ENCODE assay signal across 7 cellular contexts in genomic region chr21:38806942-38807284, GRCh38. TPM values are rescaled to one million over a fixed set of nuclear protein-coding genes. Genes with fewer than 3 reads are reported as not detected.
A peak's percentile ranks its signal among the peaks of the same experiment; 100 is the strongest.
DNase-seq lines count a peak whose midpoint lies in the region; ATAC-seq and TF ChIP-seq lines count a peak whose summit lies in the region.

No MANE protein-coding gene starts in this region.

- peak overlapping the region; percentile 1 for H3K27ac Mint-ChIP-seq in chondrocyte (ENCODE audit: unreplicated experiment)

- peaks cover 7% of the 10 kb centered on the region for H3K36me3 Mint-ChIP-seq in chondrocyte (ENCODE audit: low read depth)

- H2AFZ ChIP-seq in GM23248 (peak overlapping the region; percentile 88), OCI-LY1 (ENCODE audit: low read length) (no peak overlapping the region)

- in situ Hi-C loops in GM23248 (cut with MboI), result loop anchor here (10.0 kb wide), 2 partner anchors 72 to 318 kb away; no protein-coding TSS in a partner anchor

- H3K4me2 ChIP-seq in GM23248 (ENCODE audit: unreplicated experiment) (peak overlapping the region; percentile 88), OCI-LY1 (ENCODE audit: low read length) (peak overlapping the region; percentile 72)

- peak overlapping the region; percentile 84 for H3K9ac ChIP-seq in GM23248
- peak overlapping the region; percentile 70 for H3K9ac ChIP-seq in OCI-LY1 (ENCODE audit: low read length)
- H3K9ac ChIP-seq in muscle layer of colon (ENCODE audit: low read length), result peak overlapping the region; percentile 76

- no peak for ATAC-seq in GM21717 (IDR thresholded peaks at IDR 0.05; ENCODE audit: unreplicated experiment)

- H3K4me3 ChIP-seq in GM23248, result peak overlapping the region; percentile 82
- H3K4me3 ChIP-seq in OCI-LY1 (ENCODE audit: low read depth, low read length, poor library complexity, severe bottlenecking), result peak overlapping the region; percentile 77
- H3K4me3 ChIP-seq in muscle layer of colon (ENCODE audit: low read depth in 1 of 2, low read length in 2 of 2), result peak overlapping the region; percentile 79 to 86

- H3K9me3 ChIP-seq in GM23248 (ENCODE audit: low read depth), result no peaks in the 10 kb centered on the region
- peaks cover 3% of the 10 kb centered on the region for H3K9me3 ChIP-seq in OCI-LY1 (ENCODE audit: low read length)
- no peaks in the 10 kb centered on the region for H3K9me3 ChIP-seq in muscle layer of colon (ENCODE audit: low read length)

- no peaks in the 10 kb centered on the region for H4K20me1 ChIP-seq in GM23248 (ENCODE audit: insufficient read depth)
- no peaks in the 10 kb centered on the region for H4K20me1 ChIP-seq in OCI-LY1 (ENCODE audit: insufficient read depth, low read length)

- peaks cover 24% of the 10 kb centered on the region for H3K4me1 ChIP-seq in GM23248 (ENCODE audit: insufficient read depth)
- H3K4me1 ChIP-seq in OCI-LY1 (ENCODE audit: insufficient read depth, low read length, severe bottlenecking), result peaks cover 14% of the 10 kb centered on the region
- peaks cover 37% of the 10 kb centered on the region for H3K4me1 ChIP-seq in muscle layer of colon (ENCODE audit: insufficient read depth, low read length)

- H3K9me3 Mint-ChIP-seq in chondrocyte (ENCODE audit: low read depth), result no peaks in the 10 kb centered on the region

- peaks cover 33% of the 10 kb centered on the region for H3K4me1 Mint-ChIP-seq in chondrocyte (ENCODE audit: low read depth)

- H3F3A ChIP-seq in GM23248 (ENCODE audit: insufficient read depth), result peaks cover 31% of the 10 kb centered on the region
- no peaks in the 10 kb centered on the region for H3F3A ChIP-seq in OCI-LY1 (ENCODE audit: insufficient read depth, low read length)

- WGBS in GM23248 (ENCODE audit: low coverage in 1 of 2, low lambda C conversion rate in 2 of 2, missing lambda C conversion rate in 2 of 2), 2 experiments, result 1 to 2% methylated on average over 9 of the region's 9 CpGs

- H3K27ac ChIP-seq in GM23248 (0 out of 2 replicates have a peak overlapping the region, but pooled peaks have one; percentile 1), OCI-LY1 (ENCODE audit: low read depth, low read length, poor library complexity, severe bottlenecking) (no peak overlapping the region), muscle layer of colon (ENCODE audit: low read depth, low read length) (peak overlapping the region; percentile 91)

- no peak for TF ChIP-seq CTCF in OCI-LY1 (IDR thresholded peaks at IDR 0.05; ENCODE audit: low read length)
- TF ChIP-seq CTCF in chondrocyte (IDR thresholded peaks at IDR 0.05), result no peak

- no peaks in the 10 kb centered on the region for H3K36me3 ChIP-seq in GM23248 (ENCODE audit: low read depth)
- H3K36me3 ChIP-seq in OCI-LY1 (ENCODE audit: insufficient read depth, low read length), result peaks cover 32% of the 10 kb centered on the region
- peaks cover 19% of the 10 kb centered on the region for H3K36me3 ChIP-seq in muscle layer of colon (ENCODE audit: insufficient read depth, low read length)

- peaks cover 45% of the 10 kb centered on the region for H3K79me2 ChIP-seq in GM23248 (ENCODE audit: insufficient read depth)
- peaks cover 16% of the 10 kb centered on the region for H3K79me2 ChIP-seq in OCI-LY1 (ENCODE audit: insufficient read depth, low read length)

- no peaks in the 10 kb centered on the region for H3K27me3 Mint-ChIP-seq in chondrocyte (ENCODE audit: low read depth)

- H3K9me2 ChIP-seq in GM23248 (ENCODE audit: insufficient read depth), result no peaks in the 10 kb centered on the region
- no peaks in the 10 kb centered on the region for H3K9me2 ChIP-seq in OCI-LY1 (ENCODE audit: low read depth, low read length)

- DNase-seq in GM23248 (peak; percentile 76), chondrocyte (ENCODE audit: low spot score) (no peak), OCI-M2 (lab: John Stamatoyannopoulos, UW; ENCODE audit: unreplicated experiment) (no peak), T-helper 9 cell (no peak)

- peak overlapping the region; percentile 77 for H3K4me3 Mint-ChIP-seq in chondrocyte (ENCODE audit: unreplicated experiment)

- H3K27me3 ChIP-seq in GM23248 (replicated peaks; ENCODE audit: insufficient read depth) (no peaks in the 10 kb centered on the region), OCI-LY1 (ENCODE audit: insufficient read depth, low read length) (no peaks in the 10 kb centered on the region), muscle layer of colon (ENCODE audit: control insufficient read depth in 1 of 2, insufficient read depth in 2 of 2, low read length in 2 of 2) (no peaks in the 10 kb centered on the region)

RNA-seq across cellular contexts. Expression of gene ETS2, which starts 1.2 kb away (rescaled TPM):
- total RNA-seq in GM23248 (2014; rRNA removed; shearing (Covaris generic)), result 4.4 and 7.0 TPM in 2 replicates
- 7.3 and 7.9 TPM in 2 replicates for polyA plus RNA-seq in GM23248 (2016; fragmentation: Nextera tagmentation; extraction: Ambion mirVana)
- total RNA-seq in chondrocyte, result 12.0 to 14.2 TPM (median 13.6 TPM) in 3 replicates
